In genomic region chr4:74156521-74156920, GRCh38 we compare ENCODE assay signal across 1 cellular context.
TF ChIP-seq lines count a peak whose summit lies in the region.

No MANE protein-coding gene starts in this region.

TF ChIP-seq in SK-N-SH treated with all-trans-retinoic acid at 6 μM for 48 hours, 23 proteins besides CTCF, POLR2A, EP300 and RAD21 (continued from another document):
- TF ChIP-seq CSRNP3 (CRISPR knock-in tag; IDR thresholded peaks at IDR 0.05) (no peak), ZNF8 (CRISPR knock-in tag; IDR thresholded peaks at IDR 0.05) (no peak), ZFP3 (CRISPR knock-in tag; IDR thresholded peaks at IDR 0.05) (no peak), ESRRG (CRISPR knock-in tag; IDR thresholded peaks at IDR 0.05) (no peak), TOX (CRISPR knock-in tag; IDR thresholded peaks at IDR 0.05; ENCODE audit: borderline replicate concordance) (no peak), ZFP30 (CRISPR knock-in tag; IDR thresholded peaks at IDR 0.05) (no peak)
